19 cellular contexts compared by ENCODE assay signal in genomic region chr10:1274746-1275544, GRCh38.
"Had no signal": no experiment of that assay in that cellular context is flagged by ENCODE, and none has a peak within 500 bp of the region (broad histone marks: within the 10 kb centered on the region; RNA-seq: fewer than 3 reads in every experiment).

No MANE protein-coding gene starts in this region.

- H3K9me3 ChIP-seq: esophagus muscularis mucosa, gastroesophageal sphincter, heart left ventricle, left ventricle myocardium inferior, testis had no signal

- DNase-seq: activated B cell treated with CpG ODN at 0.5 μM for 24 hours; activated CD4-positive, alpha-beta memory T cell treated with anti-CD3 and anti-CD28 coated beads, Interleukin-2, amount 10 ng/mL, durations not matched to agents 7 days and 5 days; activated CD4-positive, alpha-beta T cell treated with anti-CD3 and anti-CD28 coated beads for 48 hours; activated effector memory CD4-positive, alpha-beta T cell treated with Interleukin-2 at 50 U/mL for 16 hours; activated naive CD4-positive, alpha-beta T cell treated with anti-CD3 and anti-CD28 coated beads, Interleukin-2, amount 10 ng/mL, durations not matched to agents 7 days and 5 days; activated naive CD8-positive, alpha-beta T cell treated with anti-CD3 and anti-CD28 coated beads, Interleukin-2, amount 50 U/mL, for 24 hours; activated T-cell treated with anti-CD3 and anti-CD28 coated beads, Interleukin-2, amount 50 U/mL, for 24 hours; cortex of kidney; effector CD4-positive, alpha-beta T cell; heart left ventricle; kidney; left ventricle myocardium inferior; mesenchymal stem cell; natural killer cell had no signal

- H3K36me3 Mint-ChIP-seq: activated naive CD4-positive, alpha-beta T cell treated with anti-CD3 and anti-CD28 coated beads, Interleukin-2, amount 10 ng/mL, durations not matched to agents 7 days and 5 days; natural killer cell had no signal

- H3K4me1 Mint-ChIP-seq: activated B cell treated with CpG ODN at 0.5 μM for 24 hours; activated CD4-positive, alpha-beta memory T cell treated with anti-CD3 and anti-CD28 coated beads, Interleukin-2, amount 10 ng/mL, durations not matched to agents 7 days and 5 days; activated naive CD4-positive, alpha-beta T cell treated with anti-CD3 and anti-CD28 coated beads, Interleukin-2, amount 10 ng/mL, durations not matched to agents 7 days and 5 days; activated naive CD8-positive, alpha-beta T cell treated with anti-CD3 and anti-CD28 coated beads, Interleukin-2, amount 50 U/mL, for 24 hours; natural killer cell had no signal

- H3K9me3 Mint-ChIP-seq: activated B cell treated with CpG ODN at 0.5 μM for 24 hours; activated CD4-positive, alpha-beta memory T cell treated with anti-CD3 and anti-CD28 coated beads, Interleukin-2, amount 10 ng/mL, durations not matched to agents 7 days and 5 days; activated naive CD4-positive, alpha-beta T cell treated with anti-CD3 and anti-CD28 coated beads, Interleukin-2, amount 10 ng/mL, durations not matched to agents 7 days and 5 days; activated naive CD8-positive, alpha-beta T cell treated with anti-CD3 and anti-CD28 coated beads, Interleukin-2, amount 50 U/mL, for 24 hours; activated T-cell treated with anti-CD3 and anti-CD28 coated beads, Interleukin-2, amount 50 U/mL, for 24 hours; natural killer cell had no signal

- H3K27ac Mint-ChIP-seq: activated B cell treated with CpG ODN at 0.5 μM for 24 hours; activated CD4-positive, alpha-beta memory T cell treated with anti-CD3 and anti-CD28 coated beads, Interleukin-2, amount 10 ng/mL, durations not matched to agents 7 days and 5 days; activated naive CD4-positive, alpha-beta T cell treated with anti-CD3 and anti-CD28 coated beads, Interleukin-2, amount 10 ng/mL, durations not matched to agents 7 days and 5 days; activated naive CD8-positive, alpha-beta T cell treated with anti-CD3 and anti-CD28 coated beads, Interleukin-2, amount 50 U/mL, for 24 hours; activated T-cell treated with anti-CD3 and anti-CD28 coated beads, Interleukin-2, amount 50 U/mL, for 24 hours; natural killer cell had no signal

- H3K36me3 ChIP-seq: brain microvascular endothelial cell, esophagus muscularis mucosa, gastroesophageal sphincter, heart left ventricle, left ventricle myocardium inferior had no signal

- H3K4me3 ChIP-seq: esophagus muscularis mucosa, gastroesophageal sphincter, heart left ventricle, left ventricle myocardium inferior, SK-N-MC, testis had no signal

- ATAC-seq: activated naive CD8-positive, alpha-beta T cell treated with anti-CD3 and anti-CD28 coated beads, Interleukin-2, amount 50 U/mL, for 24 hours; gastroesophageal sphincter had no signal

- H3K27ac ChIP-seq: brain microvascular endothelial cell, esophagus muscularis mucosa, gastroesophageal sphincter, heart left ventricle, left ventricle myocardium inferior, SK-N-MC had no signal

- H3K27me3 ChIP-seq: brain microvascular endothelial cell, esophagus muscularis mucosa, testis had no signal

- H3K4me3 Mint-ChIP-seq: activated B cell treated with CpG ODN at 0.5 μM for 24 hours; activated CD4-positive, alpha-beta memory T cell treated with anti-CD3 and anti-CD28 coated beads, Interleukin-2, amount 10 ng/mL, durations not matched to agents 7 days and 5 days; activated naive CD4-positive, alpha-beta T cell treated with anti-CD3 and anti-CD28 coated beads, Interleukin-2, amount 10 ng/mL, durations not matched to agents 7 days and 5 days; activated naive CD8-positive, alpha-beta T cell treated with anti-CD3 and anti-CD28 coated beads, Interleukin-2, amount 50 U/mL, for 24 hours; activated T-cell treated with anti-CD3 and anti-CD28 coated beads, Interleukin-2, amount 50 U/mL, for 24 hours; natural killer cell had no signal

- H3K4me1 ChIP-seq: esophagus muscularis mucosa, gastroesophageal sphincter, heart left ventricle, left ventricle myocardium inferior had no signal
